Comparison of ENCODE assay signal across 22 cellular contexts in genomic region chr5:60639544-60639943, GRCh38.
DNase-seq lines count a peak whose midpoint lies in the region; ATAC-seq and TF ChIP-seq lines count a peak whose summit lies in the region.
"Had no signal": no experiment of that assay in that cellular context is flagged by ENCODE, and none has a peak within 500 bp of the region (broad histone marks: within the 10 kb centered on the region; RNA-seq: fewer than 3 reads in every experiment).

No MANE protein-coding gene starts in this region.

- ATAC-seq in HG03175 (IDR thresholded peaks at IDR 0.05; ENCODE audit: unreplicated experiment) (no peak), GM19328 (IDR thresholded peaks at IDR 0.05; ENCODE audit: unreplicated experiment) (no peak)
- ATAC-seq: A549, HCT116 had no signal

- no peak for TF ChIP-seq CTCF in tibial artery (IDR thresholded peaks at IDR 0.05)

- H3K27me3 ChIP-seq in tibial artery: no peaks in the 10 kb centered on the region
- H3K27me3 ChIP-seq: BLaER1 treated with 17β-estradiol and CSF1 and Interleukin-3, amounts not matched to agents 10 nM and 100 nM had no signal

- intact Hi-C loops in tibial artery (cut with DNase I; ENCODE audit: low total_unique reads): no loop called here

- DNase-seq in LHCN-M2 (ENCODE audit: low read depth) (peak; percentile 9), astrocyte of the hippocampus (ENCODE audit: low read depth, low spot score) (peak; percentile 22), fibroblast of peridontal ligament (ENCODE audit: extremely low read depth) (peak; percentile 26), tibial artery (peak in 1 of 2 donors; percentile 28), NCI-H187 treated with DMSO at 0.1 percent for 48 hours (lab: John Stamatoyannopoulos, UW) (no peak)
- DNase-seq: AML-193; CD4-positive, alpha-beta T cell; GOT3; Kasumi-1; NCI-H1105 treated with DMSO at 0.1 percent for 48 hours; NCI-H146; NCI-H2029; NCI-H446 treated with DMSO at 0.1 percent for 48 hours; NCI-H69; RPMI8226; SHP77 treated with DMSO at 0.1 percent for 48 hours; SW 1271 had no signal

- peaks cover 0 to 35% (median 3%) of the 10 kb centered on the region in 4 donors for H3K4me1 ChIP-seq in tibial artery
- H3K4me1 ChIP-seq: A549; BLaER1 treated with 17β-estradiol and CSF1 and Interleukin-3, amounts not matched to agents 10 nM and 100 nM had no signal

- peak overlapping the region; percentile 60 to 69 for H3K27ac ChIP-seq in tibial artery
- H3K27ac ChIP-seq: A549; BLaER1 treated with 17β-estradiol and CSF1 and Interleukin-3, amounts not matched to agents 10 nM and 100 nM had no signal

- H3K4me3 ChIP-seq in tibial artery: no peak overlapping the region
- H3K4me3 ChIP-seq: A549; BLaER1 treated with 17β-estradiol and CSF1 and Interleukin-3, amounts not matched to agents 10 nM and 100 nM had no signal

- H3K9me3 ChIP-seq in tibial artery: no peaks in the 10 kb centered on the region

- no peaks in the 10 kb centered on the region for H3K36me3 ChIP-seq in tibial artery
